17 cellular contexts compared by ENCODE assay signal in genomic region chr17:40017422-40018080, GRCh38. TPM values are rescaled to one million over a fixed set of nuclear protein-coding genes. Genes with fewer than 3 reads are reported as not detected.
DNase-seq lines count a peak whose midpoint lies in the region; ATAC-seq, FAIRE-seq and TF ChIP-seq lines count a peak whose summit lies in the region.
"Had no signal": no experiment of that assay in that cellular context is flagged by ENCODE, and none has a peak within 500 bp of the region (broad histone marks: within the 10 kb centered on the region; RNA-seq: fewer than 3 reads in every experiment).

No MANE protein-coding gene starts in this region.

- H3F3A ChIP-seq in GM23338 (replicated peaks; ENCODE audit: low read depth): peaks cover 4% of the 10 kb centered on the region; the same call in 1 of the 2 replicates

- H3K4me1 Mint-ChIP-seq in GM23338 (peaks cover 42% of the 10 kb centered on the region), brain (peaks cover 58% of the 10 kb centered on the region)

- no peak overlapping the region for H3K4me3 ChIP-seq in GM23338
- no peak overlapping the region for H3K4me3 ChIP-seq in iPS-20b (ENCODE audit: low read length)
- H3K4me3 ChIP-seq in skeletal muscle satellite cell (ENCODE audit: low read length): peak overlapping the region; percentile 72

- H3K27me3 ChIP-seq in GM23338 (ENCODE audit: insufficient read depth) (no peaks in the 10 kb centered on the region), iPS-20b (ENCODE audit: insufficient read depth, low read length) (no peaks in the 10 kb centered on the region), skeletal muscle satellite cell (ENCODE audit: control insufficient read depth, insufficient read depth, low read length) (no peaks in the 10 kb centered on the region)

- H3K9me2 ChIP-seq in GM23338 (ENCODE audit: insufficient read depth): no peaks in the 10 kb centered on the region

- no peak for TF ChIP-seq POLR2A in H54 (IDR thresholded peaks at IDR 0.05; ENCODE audit: low read depth, low read length)

- H3K79me2 ChIP-seq in GM23338 (replicated peaks; ENCODE audit: insufficient read depth): no peaks in the 10 kb centered on the region

- H3K4me3 Mint-ChIP-seq in GM23338 (peak overlapping the region; percentile 45; the same call in 1 of the 3 replicates), brain (no peak overlapping the region)

- H3K27ac Mint-ChIP-seq in GM23338 (no peak overlapping the region), brain (peak overlapping the region in 3 of 5 experiments; percentile 33 to 82 (median 56))

- no peak overlapping the region for H2AFZ ChIP-seq in GM23338

- H3K36me3 Mint-ChIP-seq in GM23338 (ENCODE audit: low read depth): peaks cover 28% of the 10 kb centered on the region
- peaks cover 24% of the 10 kb centered on the region for H3K36me3 Mint-ChIP-seq in brain

- H3K9ac ChIP-seq in iPS-20b (ENCODE audit: low read depth, low read length): peak overlapping the region; percentile 57; the same call in 1 of the 2 replicates
- peak overlapping the region; percentile 87 for H3K9ac ChIP-seq in skeletal muscle satellite cell (ENCODE audit: low read depth, low read length)

- no peak for TF ChIP-seq CTCF in GM23338 (conservative IDR thresholded peaks at IDR 0.05; ENCODE audit: low read depth in 2 of 2)
- TF ChIP-seq CTCF in brain (conservative IDR thresholded peaks at IDR 0.05): no peak

- H3K27me3 Mint-ChIP-seq in GM23338 (ENCODE audit: insufficient read depth, low read depth, poor library complexity) (peaks cover 32% of the 10 kb centered on the region), brain (peaks cover 4% of the 10 kb centered on the region)

- no peak overlapping the region for H3K27ac ChIP-seq in GM23338 (ENCODE audit: low read depth)
- H3K27ac ChIP-seq in iPS-20b (ENCODE audit: low read length): no peak overlapping the region

- no peaks in the 10 kb centered on the region for H3K9me3 Mint-ChIP-seq in GM23338
- H3K9me3 Mint-ChIP-seq in brain: peaks cover 0 to 2% (median 0%) of the 10 kb centered on the region in 5 experiments

- H3K36me3 ChIP-seq in GM23338 (ENCODE audit: insufficient read depth) (peaks cover 3% of the 10 kb centered on the region; the same call in 1 of the 2 replicates), iPS-20b (ENCODE audit: insufficient read depth, low read depth, low read length) (peaks cover 33% of the 10 kb centered on the region), skeletal muscle satellite cell (ENCODE audit: insufficient read depth, low read length) (peaks cover 27% of the 10 kb centered on the region)

- FAIRE-seq in H54 (lab: Jason Lieb, UNC): no peak

- H3K9me3 ChIP-seq in iPS-20b (ENCODE audit: insufficient read depth, low read depth, low read length) (no peaks in the 10 kb centered on the region), skeletal muscle satellite cell (replicated peaks; ENCODE audit: low read length) (no peaks in the 10 kb centered on the region)

- no peaks in the 10 kb centered on the region for H4K20me1 ChIP-seq in GM23338 (replicated peaks; ENCODE audit: insufficient read depth)

- ATAC-seq in GM23338: no peak
- ATAC-seq in GM18861 (IDR thresholded peaks at IDR 0.05; ENCODE audit: unreplicated experiment): no peak
- ATAC-seq in GM19455 (IDR thresholded peaks at IDR 0.05; ENCODE audit: unreplicated experiment): no peak
- ATAC-seq: left colon had no signal

- H3K4me2 ChIP-seq in GM23338: no peak overlapping the region
- peak overlapping the region; percentile 94 for H3K4me2 ChIP-seq in skeletal muscle satellite cell (ENCODE audit: low read length)

- H3K4me1 ChIP-seq in GM23338 (ENCODE audit: insufficient read depth) (peaks cover 28% of the 10 kb centered on the region), iPS-20b (ENCODE audit: insufficient read depth, low read length) (peaks cover 16% of the 10 kb centered on the region; the same call in 1 of the 2 replicates), skeletal muscle satellite cell (ENCODE audit: control insufficient read depth, insufficient read depth, low read length) (peaks cover 91% of the 10 kb centered on the region)

- no peak for DNase-seq in GM23338 (ENCODE audit: low spot score)
- DNase-seq in H54 (ENCODE audit: insufficient read length, low spot score): no peak
- DNase-seq in midbrain (lab: John Stamatoyannopoulos, UW): no peak
- DNase-seq: activated CD4-positive, alpha-beta T cell treated with anti-CD3 and anti-CD28 coated beads for 48 hours; activated naive CD4-positive, alpha-beta T cell treated with anti-CD3 and anti-CD28 coated beads, Interleukin-2, amount 50 U/mL, for 16 hours; COR-L47; effector CD8-positive, alpha-beta T cell; GOT3; left colon; NCI-H2081; NCI-H524 had no signal

TF ChIP-seq in GM23338, 12 proteins besides CTCF, POLR2A, EP300 and RAD21 (continues in another document):
- TF ChIP-seq ZNF114 (CRISPR knock-in tag; IDR thresholded peaks at IDR 0.05) (no peak), POLR2AphosphoS5 (IDR thresholded peaks at IDR 0.05; ENCODE audit: low read depth) (no peak), JUNB (IDR thresholded peaks at IDR 0.05; ENCODE audit: unreplicated experiment) (no peak), ZNF331 (CRISPR knock-in tag; IDR thresholded peaks at IDR 0.05; ENCODE audit: low read depth) (no peak), ETS1 (IDR thresholded peaks at IDR 0.05) (no peak), EZH2 (IDR thresholded peaks at IDR 0.05; ENCODE audit: low read depth, unreplicated experiment) (no peak), STAT1 (IDR thresholded peaks at IDR 0.05; ENCODE audit: unreplicated experiment) (no peak), EZH2phosphoT487 (IDR thresholded peaks at IDR 0.05; ENCODE audit: unreplicated experiment) (no peak), REST (IDR thresholded peaks at IDR 0.05; ENCODE audit: unreplicated experiment) (no peak), CREB1 (CRISPR knock-in tag; IDR thresholded peaks at IDR 0.05; ENCODE audit: low read depth) (no peak)

RNA-seq across cellular contexts. Expression of gene CSF3, which starts 2.3 kb away (rescaled TPM):
- 1.2 TPM in 1 of 2 replicates, not detected in the other for total RNA-seq in GM23338 (2014; rRNA removed; shearing (Covaris generic))
- polyA plus RNA-seq in GM23338 (2016; fragmentation: Nextera tagmentation; extraction: Ambion mirVana): not detected in 2 replicates
- polyA plus RNA-seq in brain (ENCODE audit: insufficient read depth, low read depth, low replicate concordance): 0.25 TPM
- total RNA-seq in skeletal muscle satellite cell (2012; rRNA removed): 6.8 and 15.1 TPM in 2 replicates
- total RNA-seq: SK-MEL-5 had no signal

RNA-seq across cellular contexts. Expression of gene MED24, which starts 36.7 kb away (rescaled TPM):
- total RNA-seq in GM23338 (2014; rRNA removed; shearing (Covaris generic)): 88.9 and 95.1 TPM in 2 replicates
- polyA plus RNA-seq in GM23338 (2016; fragmentation: Nextera tagmentation; extraction: Ambion mirVana) (44.4 and 44.8 TPM in 2 replicates), brain (ENCODE audit: insufficient read depth, low read depth, low replicate concordance) (95.0 TPM)
- 52.7 and 58.3 TPM in 2 replicates for total RNA-seq in skeletal muscle satellite cell (2012; rRNA removed)

RNA-seq across cellular contexts. Expression of gene PSMD3, which starts 36.9 kb away (rescaled TPM):
- total RNA-seq in GM23338 (2014; rRNA removed; shearing (Covaris generic)): 200 and 217 TPM in 2 replicates
- 100 and 112 TPM in 2 replicates for polyA plus RNA-seq in GM23338 (2016; fragmentation: Nextera tagmentation; extraction: Ambion mirVana)
- polyA plus RNA-seq in brain (ENCODE audit: insufficient read depth, low read depth, low replicate concordance): 166 TPM
- total RNA-seq in skeletal muscle satellite cell (2012; rRNA removed): 133 and 148 TPM in 2 replicates

RNA-seq across cellular contexts. Expression of gene THRA, which starts 45.2 kb away (rescaled TPM):
- 9.6 and 10.5 TPM in 2 replicates for total RNA-seq in GM23338 (2014; rRNA removed; shearing (Covaris generic))
- 3.4 and 3.6 TPM in 2 replicates for polyA plus RNA-seq in GM23338 (2016; fragmentation: Nextera tagmentation; extraction: Ambion mirVana)
- polyA plus RNA-seq in brain (ENCODE audit: insufficient read depth, low read depth, low replicate concordance): 176 TPM
- 18.8 and 22.6 TPM in 2 replicates for total RNA-seq in skeletal muscle satellite cell (2012; rRNA removed)

RNA-seq across cellular contexts. Expression of gene GSDMA, which starts 54.7 kb away (rescaled TPM):
- total RNA-seq in GM23338 (2014; rRNA removed; shearing (Covaris generic)): 1.0 TPM in 1 of 2 replicates, not detected in the other
- polyA plus RNA-seq in GM23338 (2016; fragmentation: Nextera tagmentation; extraction: Ambion mirVana) (not detected in 2 replicates), brain (ENCODE audit: insufficient read depth, low read depth, low replicate concordance) (not detected)
- total RNA-seq in skeletal muscle satellite cell (2012; rRNA removed): 0.22 TPM in 1 of 2 replicates, not detected in the other
- total RNA-seq: SK-MEL-5 had no signal
